10 cellular contexts compared by ENCODE assay signal in genomic region chr9:124254261-124254682, GRCh38. TPM values are rescaled to one million over a fixed set of nuclear protein-coding genes. Genes with fewer than 3 reads are reported as not detected.
DNase-seq lines count a peak whose midpoint lies in the region; ATAC-seq and TF ChIP-seq lines count a peak whose summit lies in the region.
"Had no signal": no experiment of that assay in that cellular context is flagged by ENCODE, and none has a peak within 500 bp of the region (broad histone marks: within the 10 kb centered on the region; RNA-seq: fewer than 3 reads in every experiment).

No MANE protein-coding gene starts in this region.

- H3K27ac ChIP-seq in CD4-positive, alpha-beta memory T cell (ENCODE audit: low read depth, low read length): no peak overlapping the region
- H3K27ac ChIP-seq in gastrocnemius medialis: no peak overlapping the region

- peaks cover 13% of the 10 kb centered on the region for H3K4me1 ChIP-seq in CD4-positive, alpha-beta memory T cell (ENCODE audit: insufficient read depth, low read length)
- peaks cover 0 to 5% of the 10 kb centered on the region in 2 donors for H3K4me1 ChIP-seq in gastrocnemius medialis

- no peak for TF ChIP-seq CTCF in gastrocnemius medialis (IDR thresholded peaks at IDR 0.05 in 4 of 5, conservative IDR thresholded peaks at IDR 0.05 in 1 of 5)

- H3K4me3 Mint-ChIP-seq in CD4-positive, alpha-beta memory T cell: peak overlapping the region in 3 of 8 donors; percentile 1 to 45 (median 9)
- peak overlapping the region; percentile 55 for H3K4me3 Mint-ChIP-seq in activated T-helper 17 cell treated with anti-CD3 and anti-CD28 coated beads, Interleukin-2, amount 50 U/mL, for 72 hours
- H3K4me3 Mint-ChIP-seq in naive thymus-derived CD8-positive, alpha-beta T cell: no peak overlapping the region

- intact Hi-C loops in CD4-positive, alpha-beta memory T cell (cut with micrococcal nuclease): loop anchor here (10.0 kb wide), 3 partner anchors 49 to 161 kb away; partner anchors contain the start of gene PSMB7
- intact Hi-C loops in gastrocnemius medialis (cut with DNase I; ENCODE audit: low total_unique reads): no loop called here

- H3K9me3 ChIP-seq in CD4-positive, alpha-beta memory T cell (ENCODE audit: control insufficient read depth in 1 of 2, low read length in 2 of 2): no peaks in the 10 kb centered on the region
- no peaks in the 10 kb centered on the region for H3K9me3 ChIP-seq in gastrocnemius medialis

- peak overlapping the region in 5 of 7 donors; percentile 36 to 88 (median 37) for H3K27ac Mint-ChIP-seq in CD4-positive, alpha-beta memory T cell
- peak overlapping the region; percentile 66 for H3K27ac Mint-ChIP-seq in activated T-helper 17 cell treated with anti-CD3 and anti-CD28 coated beads, Interleukin-2, amount 50 U/mL, for 72 hours
- H3K27ac Mint-ChIP-seq in naive thymus-derived CD8-positive, alpha-beta T cell: no peak overlapping the region

- H3K27me3 Mint-ChIP-seq in CD4-positive, alpha-beta memory T cell: no peaks in the 10 kb centered on the region
- H3K27me3 Mint-ChIP-seq in activated T-helper 17 cell treated with anti-CD3 and anti-CD28 coated beads, Interleukin-2, amount 50 U/mL, for 72 hours: no peaks in the 10 kb centered on the region
- peaks cover 10 to 54% (median 29%) of the 10 kb centered on the region in 5 donors for H3K27me3 Mint-ChIP-seq in naive thymus-derived CD8-positive, alpha-beta T cell

- ATAC-seq in GM19035 (IDR thresholded peaks at IDR 0.05; ENCODE audit: unreplicated experiment) (peak; percentile 47), HG02981 (IDR thresholded peaks at IDR 0.05; ENCODE audit: unreplicated experiment) (peak; percentile 44), gastrocnemius medialis (no peak)
- peak; percentile 90 for ATAC-seq in activated T-helper 17 cell treated with anti-CD3 and anti-CD28 coated beads, Interleukin-2, amount 50 U/mL, for 72 hours (replicated peaks)
- ATAC-seq in naive thymus-derived CD8-positive, alpha-beta T cell: no peak

- H3K36me3 ChIP-seq in CD4-positive, alpha-beta memory T cell (ENCODE audit: insufficient read depth, low read length): no peaks in the 10 kb centered on the region
- no peaks in the 10 kb centered on the region for H3K36me3 ChIP-seq in gastrocnemius medialis

- CTCF ChIA-PET in CD4-positive, alpha-beta memory T cell (lab: Charles Lee; ENCODE audit: partially characterized antibody): no interaction called here

- peaks cover 0 to 2% (median 0%) of the 10 kb centered on the region in 8 donors for H3K9me3 Mint-ChIP-seq in CD4-positive, alpha-beta memory T cell
- H3K9me3 Mint-ChIP-seq in activated T-helper 17 cell treated with anti-CD3 and anti-CD28 coated beads, Interleukin-2, amount 50 U/mL, for 72 hours: no peaks in the 10 kb centered on the region
- H3K9me3 Mint-ChIP-seq in naive thymus-derived CD8-positive, alpha-beta T cell: peaks cover 0 to 1% (median 0%) of the 10 kb centered on the region in 9 donors

- in situ Hi-C loops in gastrocnemius medialis (cut with MboI; ENCODE audit: low sequenced_read_pairs in 4 of 4): no loop called here

- H3K4me3 ChIP-seq in CD4-positive, alpha-beta memory T cell (ENCODE audit: low read length in 2 of 2): no peak overlapping the region
- H3K4me3 ChIP-seq in gastrocnemius medialis: no peak overlapping the region
- H3K4me3 ChIP-seq: lung had no signal

- peaks cover 18 to 51% (median 33%) of the 10 kb centered on the region in 4 donors for H3K4me1 Mint-ChIP-seq in CD4-positive, alpha-beta memory T cell
- H3K4me1 Mint-ChIP-seq in activated T-helper 17 cell treated with anti-CD3 and anti-CD28 coated beads, Interleukin-2, amount 50 U/mL, for 72 hours: peaks cover 31% of the 10 kb centered on the region
- H3K4me1 Mint-ChIP-seq in naive thymus-derived CD8-positive, alpha-beta T cell: peaks cover 8 to 32% (median 17%) of the 10 kb centered on the region in 4 donors

- no peaks in the 10 kb centered on the region for H3K27me3 ChIP-seq in CD4-positive, alpha-beta memory T cell (ENCODE audit: insufficient read depth, low read length)
- no peaks in the 10 kb centered on the region for H3K27me3 ChIP-seq in gastrocnemius medialis

- H3K36me3 Mint-ChIP-seq in CD4-positive, alpha-beta memory T cell: peaks cover 0 to 8% of the 10 kb centered on the region in 2 donors
- H3K36me3 Mint-ChIP-seq in activated T-helper 17 cell treated with anti-CD3 and anti-CD28 coated beads, Interleukin-2, amount 50 U/mL, for 72 hours (ENCODE audit: low read depth): peaks cover 12% of the 10 kb centered on the region
- H3K36me3 Mint-ChIP-seq in naive thymus-derived CD8-positive, alpha-beta T cell: peaks cover 0 to 2% (median 0%) of the 10 kb centered on the region in 3 donors

- DNase-seq in CD4-positive, alpha-beta memory T cell: no peak
- DNase-seq in naive thymus-derived CD8-positive, alpha-beta T cell: no peak
- no peak for DNase-seq in NCI-H1048 (lab: John Stamatoyannopoulos, UW)
- DNase-seq in gastrocnemius medialis: no peak
- no peak for DNase-seq in SW 1271 (lab: John Stamatoyannopoulos, UW)
- DNase-seq: central memory CD4-positive, alpha-beta T cell had no signal

- POLR2A ChIA-PET in CD4-positive, alpha-beta memory T cell (lab: Charles Lee; ENCODE audit: partially characterized antibody): interaction anchor here (0.7 kb wide), 1 partner anchor 38 kb away, joined by 3 read pairs; no protein-coding TSS in a partner anchor
- POLR2A ChIA-PET in naive thymus-derived CD8-positive, alpha-beta T cell (lab: Charles Lee): no interaction called here

- TF ChIP-seq POLR2A in gastrocnemius medialis (IDR thresholded peaks at IDR 0.05): no peak

RNA-seq across cellular contexts. Expression of gene NEK6, which starts 3.5 kb away (rescaled TPM):
- total RNA-seq in CD4-positive, alpha-beta memory T cell: 10 to 100 TPM in 1 of 2 experiments, 1 to 10 TPM in 1; 9.9 to 11.7 TPM
- 1 to 10 TPM; 3.8 to 7.1 TPM for polyA plus RNA-seq in CD4-positive, alpha-beta memory T cell
- 1 to 10 TPM; 6.8 to 7.6 TPM for total RNA-seq in activated T-helper 17 cell treated with anti-CD3 and anti-CD28 coated beads, Interleukin-2, amount 50 U/mL, for 72 hours
- total RNA-seq in naive thymus-derived CD8-positive, alpha-beta T cell: 1 to 10 TPM in 1 of 2 experiments, under 1 TPM in 1; 0.83 to 1.2 TPM
- 1 to 10 TPM in 1 of 3 donors, under 1 TPM in 1, not detected in 1; 0.37 to 1.7 TPM for polyA plus RNA-seq in naive thymus-derived CD8-positive, alpha-beta T cell
- 10 to 100 TPM in 1 of 4 donors, 1 to 10 TPM in 3; 2.3 to 10.1 (median 3.5) TPM for total RNA-seq in gastrocnemius medialis

Comparison
In these comparisons a context has a peak if more than half of its experiments do, and no peak if none do; other contexts are left out.
1. H3K27ac Mint-ChIP-seq: peak in CD4-positive, alpha-beta memory T cell (5 of 7) and activated T-helper 17 cell treated with anti-CD3 and anti-CD28 coated beads, Interleukin-2, amount 50 U/mL, for 72 hours (single experiment); none in naive thymus-derived CD8-positive, alpha-beta T cell (0 of 10).
2. ATAC-seq: peak in GM19035 (single experiment), HG02981 (single experiment) and activated T-helper 17 cell treated with anti-CD3 and anti-CD28 coated beads, Interleukin-2, amount 50 U/mL, for 72 hours (single experiment); none in naive thymus-derived CD8-positive, alpha-beta T cell (0 of 2) and gastrocnemius medialis (0 of 2).